Comparison of ENCODE assay signal across 1 cellular context in the genomic region with DNA sequence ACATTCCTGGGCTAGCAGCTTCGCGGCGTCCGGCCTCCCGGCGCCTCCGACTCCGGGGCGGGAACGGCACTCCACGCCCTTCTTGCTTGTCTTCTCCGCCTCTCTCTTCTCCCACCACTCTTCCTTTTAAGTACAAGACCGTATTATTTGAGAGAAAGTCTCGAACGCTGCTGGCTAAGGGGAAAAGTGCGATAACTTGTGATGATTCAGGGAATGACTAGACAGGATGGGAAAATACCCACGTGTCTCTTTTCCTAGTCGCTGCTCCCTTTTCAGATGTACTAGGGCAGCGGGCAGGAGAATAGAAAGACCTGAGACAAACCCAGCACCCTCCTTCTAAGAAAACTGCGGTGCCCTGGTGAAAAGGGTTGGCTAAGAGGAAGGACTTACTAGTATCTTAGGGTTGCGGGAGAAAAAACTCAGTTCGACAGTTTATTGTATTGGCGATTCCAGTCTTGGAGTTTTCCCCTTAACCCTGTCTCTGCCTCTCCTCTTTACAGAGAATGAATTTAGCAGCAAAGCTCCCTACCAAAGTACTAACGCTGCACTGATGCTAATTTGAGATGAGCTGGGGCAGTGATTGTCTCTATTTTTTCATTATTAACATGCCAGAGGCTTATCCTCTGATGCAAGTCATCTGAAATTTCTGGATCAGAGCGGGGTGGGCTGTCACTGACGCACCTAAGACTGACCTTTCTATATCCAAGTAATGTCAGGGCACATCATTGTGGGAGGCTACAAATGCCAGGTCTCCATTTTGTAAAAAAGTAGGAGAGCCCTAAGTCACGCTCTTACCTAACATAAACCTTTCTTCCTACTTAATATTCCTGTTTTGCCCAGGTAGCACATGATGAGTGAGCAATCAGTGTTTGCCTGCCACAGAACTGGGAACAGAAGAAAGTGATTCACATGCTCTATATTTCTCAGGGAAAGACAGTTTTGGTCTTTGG.
TF ChIP-seq lines count a peak whose summit lies in the region.

No MANE protein-coding gene starts in this region.

TF ChIP-seq in WTC11, 78 proteins besides CTCF, POLR2A, EP300 and RAD21 (continued from another document):
- TF ChIP-seq, protein P1, sequence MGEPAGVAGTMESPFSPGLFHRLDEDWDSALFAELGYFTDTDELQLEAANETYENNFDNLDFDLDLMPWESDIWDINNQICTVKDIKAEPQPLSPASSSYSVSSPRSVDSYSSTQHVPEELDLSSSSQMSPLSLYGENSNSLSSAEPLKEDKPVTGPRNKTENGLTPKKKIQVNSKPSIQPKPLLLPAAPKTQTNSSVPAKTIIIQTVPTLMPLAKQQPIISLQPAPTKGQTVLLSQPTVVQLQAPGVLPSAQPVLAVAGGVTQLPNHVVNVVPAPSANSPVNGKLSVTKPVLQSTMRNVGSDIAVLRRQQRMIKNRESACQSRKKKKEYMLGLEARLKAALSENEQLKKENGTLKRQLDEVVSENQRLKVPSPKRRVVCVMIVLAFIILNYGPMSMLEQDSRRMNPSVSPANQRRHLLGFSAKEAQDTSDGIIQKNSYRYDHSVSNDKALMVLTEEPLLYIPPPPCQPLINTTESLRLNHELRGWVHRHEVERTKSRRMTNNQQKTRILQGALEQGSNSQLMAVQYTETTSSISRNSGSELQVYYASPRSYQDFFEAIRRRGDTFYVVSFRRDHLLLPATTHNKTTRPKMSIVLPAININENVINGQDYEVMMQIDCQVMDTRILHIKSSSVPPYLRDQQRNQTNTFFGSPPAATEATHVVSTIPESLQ (CRISPR knock-in tag; IDR thresholded peaks at IDR 0.05): no peak
- TF ChIP-seq SMAD3 (CRISPR knock-in tag; IDR thresholded peaks at IDR 0.05; ENCODE audit: borderline replicate concordance): 0 out of 2 replicates have a peak, but pooled peaks have one; percentile 9
- TF ChIP-seq, protein P2, sequence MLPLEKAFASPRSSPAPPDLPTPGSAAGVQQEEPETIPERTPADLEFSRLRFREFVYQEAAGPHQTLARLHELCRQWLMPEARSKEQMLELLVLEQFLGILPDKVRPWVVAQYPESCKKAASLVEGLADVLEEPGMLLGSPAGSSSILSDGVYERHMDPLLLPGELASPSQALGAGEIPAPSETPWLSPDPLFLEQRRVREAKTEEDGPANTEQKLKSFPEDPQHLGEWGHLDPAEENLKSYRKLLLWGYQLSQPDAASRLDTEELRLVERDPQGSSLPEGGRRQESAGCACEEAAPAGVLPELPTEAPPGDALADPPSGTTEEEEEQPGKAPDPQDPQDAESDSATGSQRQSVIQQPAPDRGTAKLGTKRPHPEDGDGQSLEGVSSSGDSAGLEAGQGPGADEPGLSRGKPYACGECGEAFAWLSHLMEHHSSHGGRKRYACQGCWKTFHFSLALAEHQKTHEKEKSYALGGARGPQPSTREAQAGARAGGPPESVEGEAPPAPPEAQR (CRISPR knock-in tag; IDR thresholded peaks at IDR 0.05): no peak
- TF ChIP-seq, protein P3, sequence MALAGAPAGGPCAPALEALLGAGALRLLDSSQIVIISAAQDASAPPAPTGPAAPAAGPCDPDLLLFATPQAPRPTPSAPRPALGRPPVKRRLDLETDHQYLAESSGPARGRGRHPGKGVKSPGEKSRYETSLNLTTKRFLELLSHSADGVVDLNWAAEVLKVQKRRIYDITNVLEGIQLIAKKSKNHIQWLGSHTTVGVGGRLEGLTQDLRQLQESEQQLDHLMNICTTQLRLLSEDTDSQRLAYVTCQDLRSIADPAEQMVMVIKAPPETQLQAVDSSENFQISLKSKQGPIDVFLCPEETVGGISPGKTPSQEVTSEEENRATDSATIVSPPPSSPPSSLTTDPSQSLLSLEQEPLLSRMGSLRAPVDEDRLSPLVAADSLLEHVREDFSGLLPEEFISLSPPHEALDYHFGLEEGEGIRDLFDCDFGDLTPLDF (CRISPR knock-in tag; IDR thresholded peaks at IDR 0.05): no peak
- TF ChIP-seq, protein P4, sequence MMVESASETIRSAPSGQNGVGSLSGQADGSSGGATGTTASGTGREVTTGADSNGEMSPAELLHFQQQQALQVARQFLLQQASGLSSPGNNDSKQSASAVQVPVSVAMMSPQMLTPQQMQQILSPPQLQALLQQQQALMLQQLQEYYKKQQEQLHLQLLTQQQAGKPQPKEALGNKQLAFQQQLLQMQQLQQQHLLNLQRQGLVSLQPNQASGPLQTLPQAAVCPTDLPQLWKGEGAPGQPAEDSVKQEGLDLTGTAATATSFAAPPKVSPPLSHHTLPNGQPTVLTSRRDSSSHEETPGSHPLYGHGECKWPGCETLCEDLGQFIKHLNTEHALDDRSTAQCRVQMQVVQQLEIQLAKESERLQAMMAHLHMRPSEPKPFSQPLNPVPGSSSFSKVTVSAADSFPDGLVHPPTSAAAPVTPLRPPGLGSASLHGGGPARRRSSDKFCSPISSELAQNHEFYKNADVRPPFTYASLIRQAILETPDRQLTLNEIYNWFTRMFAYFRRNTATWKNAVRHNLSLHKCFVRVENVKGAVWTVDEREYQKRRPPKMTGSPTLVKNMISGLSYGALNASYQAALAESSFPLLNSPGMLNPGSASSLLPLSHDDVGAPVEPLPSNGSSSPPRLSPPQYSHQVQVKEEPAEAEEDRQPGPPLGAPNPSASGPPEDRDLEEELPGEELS (CRISPR knock-in tag; IDR thresholded peaks at IDR 0.05): no peak
- TF ChIP-seq ZNF423 (CRISPR knock-in tag; IDR thresholded peaks at IDR 0.05): no peak
- no peak for TF ChIP-seq ATF1 (CRISPR knock-in tag; IDR thresholded peaks at IDR 0.05)
- no peak for TF ChIP-seq NFE2L1 (CRISPR knock-in tag; IDR thresholded peaks at IDR 0.05)
- 0 out of 2 replicates have a peak, but pooled peaks have one; percentile 10 for TF ChIP-seq GABPB1 (CRISPR knock-in tag; IDR thresholded peaks at IDR 0.05)
- TF ChIP-seq ELF4 (CRISPR knock-in tag; IDR thresholded peaks at IDR 0.05; ENCODE audit: low read depth): no peak
- TF ChIP-seq, protein P5, sequence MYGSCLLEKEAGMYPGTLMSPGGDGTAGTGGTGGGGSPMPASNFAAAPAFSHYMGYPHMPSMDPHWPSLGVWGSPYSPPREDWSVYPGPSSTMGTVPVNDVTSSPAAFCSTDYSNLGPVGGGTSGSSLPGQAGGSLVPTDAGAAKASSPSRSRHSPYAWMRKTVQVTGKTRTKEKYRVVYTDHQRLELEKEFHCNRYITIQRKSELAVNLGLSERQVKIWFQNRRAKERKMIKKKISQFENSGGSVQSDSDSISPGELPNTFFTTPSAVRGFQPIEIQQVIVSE (CRISPR knock-in tag; IDR thresholded peaks at IDR 0.05; ENCODE audit: borderline replicate concordance): no peak
- TF ChIP-seq, protein P6, sequence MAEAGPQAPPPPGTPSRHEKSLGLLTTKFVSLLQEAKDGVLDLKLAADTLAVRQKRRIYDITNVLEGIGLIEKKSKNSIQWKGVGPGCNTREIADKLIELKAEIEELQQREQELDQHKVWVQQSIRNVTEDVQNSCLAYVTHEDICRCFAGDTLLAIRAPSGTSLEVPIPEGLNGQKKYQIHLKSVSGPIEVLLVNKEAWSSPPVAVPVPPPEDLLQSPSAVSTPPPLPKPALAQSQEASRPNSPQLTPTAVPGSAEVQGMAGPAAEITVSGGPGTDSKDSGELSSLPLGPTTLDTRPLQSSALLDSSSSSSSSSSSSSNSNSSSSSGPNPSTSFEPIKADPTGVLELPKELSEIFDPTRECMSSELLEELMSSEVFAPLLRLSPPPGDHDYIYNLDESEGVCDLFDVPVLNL (CRISPR knock-in tag; IDR thresholded peaks at IDR 0.05; ENCODE audit: borderline replicate concordance, low read depth): no peak
- TF ChIP-seq, protein P7, sequence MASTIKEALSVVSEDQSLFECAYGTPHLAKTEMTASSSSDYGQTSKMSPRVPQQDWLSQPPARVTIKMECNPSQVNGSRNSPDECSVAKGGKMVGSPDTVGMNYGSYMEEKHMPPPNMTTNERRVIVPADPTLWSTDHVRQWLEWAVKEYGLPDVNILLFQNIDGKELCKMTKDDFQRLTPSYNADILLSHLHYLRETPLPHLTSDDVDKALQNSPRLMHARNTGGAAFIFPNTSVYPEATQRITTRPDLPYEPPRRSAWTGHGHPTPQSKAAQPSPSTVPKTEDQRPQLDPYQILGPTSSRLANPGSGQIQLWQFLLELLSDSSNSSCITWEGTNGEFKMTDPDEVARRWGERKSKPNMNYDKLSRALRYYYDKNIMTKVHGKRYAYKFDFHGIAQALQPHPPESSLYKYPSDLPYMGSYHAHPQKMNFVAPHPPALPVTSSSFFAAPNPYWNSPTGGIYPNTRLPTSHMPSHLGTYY (CRISPR knock-in tag; IDR thresholded peaks at IDR 0.05): no peak
- 0 out of 2 replicates have a peak, but pooled peaks have one; percentile 23 for TF ChIP-seq ESRRA (CRISPR knock-in tag; IDR thresholded peaks at IDR 0.05; ENCODE audit: borderline replicate concordance)
- no peak for TF ChIP-seq ETV6 (CRISPR knock-in tag; IDR thresholded peaks at IDR 0.05)
- TF ChIP-seq NR1H2 (CRISPR knock-in tag; IDR thresholded peaks at IDR 0.05): no peak
- no peak for TF ChIP-seq JUN (CRISPR knock-in tag; IDR thresholded peaks at IDR 0.05)
- TF ChIP-seq SMAD4 (CRISPR knock-in tag; IDR thresholded peaks at IDR 0.05): no peak
- TF ChIP-seq CREB1 (CRISPR knock-in tag; IDR thresholded peaks at IDR 0.05): peak; percentile 64; the same call in 1 of the 2 replicates
- TF ChIP-seq, protein P8, sequence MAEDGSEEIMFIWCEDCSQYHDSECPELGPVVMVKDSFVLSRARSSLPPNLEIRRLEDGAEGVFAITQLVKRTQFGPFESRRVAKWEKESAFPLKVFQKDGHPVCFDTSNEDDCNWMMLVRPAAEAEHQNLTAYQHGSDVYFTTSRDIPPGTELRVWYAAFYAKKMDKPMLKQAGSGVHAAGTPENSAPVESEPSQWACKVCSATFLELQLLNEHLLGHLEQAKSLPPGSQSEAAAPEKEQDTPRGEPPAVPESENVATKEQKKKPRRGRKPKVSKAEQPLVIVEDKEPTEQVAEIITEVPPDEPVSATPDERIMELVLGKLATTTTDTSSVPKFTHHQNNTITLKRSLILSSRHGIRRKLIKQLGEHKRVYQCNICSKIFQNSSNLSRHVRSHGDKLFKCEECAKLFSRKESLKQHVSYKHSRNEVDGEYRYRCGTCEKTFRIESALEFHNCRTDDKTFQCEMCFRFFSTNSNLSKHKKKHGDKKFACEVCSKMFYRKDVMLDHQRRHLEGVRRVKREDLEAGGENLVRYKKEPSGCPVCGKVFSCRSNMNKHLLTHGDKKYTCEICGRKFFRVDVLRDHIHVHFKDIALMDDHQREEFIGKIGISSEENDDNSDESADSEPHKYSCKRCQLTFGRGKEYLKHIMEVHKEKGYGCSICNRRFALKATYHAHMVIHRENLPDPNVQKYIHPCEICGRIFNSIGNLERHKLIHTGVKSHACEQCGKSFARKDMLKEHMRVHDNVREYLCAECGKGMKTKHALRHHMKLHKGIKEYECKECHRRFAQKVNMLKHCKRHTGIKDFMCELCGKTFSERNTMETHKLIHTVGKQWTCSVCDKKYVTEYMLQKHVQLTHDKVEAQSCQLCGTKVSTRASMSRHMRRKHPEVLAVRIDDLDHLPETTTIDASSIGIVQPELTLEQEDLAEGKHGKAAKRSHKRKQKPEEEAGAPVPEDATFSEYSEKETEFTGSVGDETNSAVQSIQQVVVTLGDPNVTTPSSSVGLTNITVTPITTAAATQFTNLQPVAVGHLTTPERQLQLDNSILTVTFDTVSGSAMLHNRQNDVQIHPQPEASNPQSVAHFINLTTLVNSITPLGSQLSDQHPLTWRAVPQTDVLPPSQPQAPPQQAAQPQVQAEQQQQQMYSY (CRISPR knock-in tag; IDR thresholded peaks at IDR 0.05): no peak
- no peak for TF ChIP-seq ZNF317 (CRISPR knock-in tag; IDR thresholded peaks at IDR 0.05; ENCODE audit: borderline replicate concordance, low read depth)
- TF ChIP-seq, protein P9, sequence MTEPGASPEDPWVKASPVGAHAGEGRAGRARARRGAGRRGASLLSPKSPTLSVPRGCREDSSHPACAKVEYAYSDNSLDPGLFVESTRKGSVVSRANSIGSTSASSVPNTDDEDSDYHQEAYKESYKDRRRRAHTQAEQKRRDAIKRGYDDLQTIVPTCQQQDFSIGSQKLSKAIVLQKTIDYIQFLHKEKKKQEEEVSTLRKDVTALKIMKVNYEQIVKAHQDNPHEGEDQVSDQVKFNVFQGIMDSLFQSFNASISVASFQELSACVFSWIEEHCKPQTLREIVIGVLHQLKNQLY (CRISPR knock-in tag; IDR thresholded peaks at IDR 0.05): no peak
